Comparison of ENCODE assay signal across 8 cellular contexts in the genomic region with DNA sequence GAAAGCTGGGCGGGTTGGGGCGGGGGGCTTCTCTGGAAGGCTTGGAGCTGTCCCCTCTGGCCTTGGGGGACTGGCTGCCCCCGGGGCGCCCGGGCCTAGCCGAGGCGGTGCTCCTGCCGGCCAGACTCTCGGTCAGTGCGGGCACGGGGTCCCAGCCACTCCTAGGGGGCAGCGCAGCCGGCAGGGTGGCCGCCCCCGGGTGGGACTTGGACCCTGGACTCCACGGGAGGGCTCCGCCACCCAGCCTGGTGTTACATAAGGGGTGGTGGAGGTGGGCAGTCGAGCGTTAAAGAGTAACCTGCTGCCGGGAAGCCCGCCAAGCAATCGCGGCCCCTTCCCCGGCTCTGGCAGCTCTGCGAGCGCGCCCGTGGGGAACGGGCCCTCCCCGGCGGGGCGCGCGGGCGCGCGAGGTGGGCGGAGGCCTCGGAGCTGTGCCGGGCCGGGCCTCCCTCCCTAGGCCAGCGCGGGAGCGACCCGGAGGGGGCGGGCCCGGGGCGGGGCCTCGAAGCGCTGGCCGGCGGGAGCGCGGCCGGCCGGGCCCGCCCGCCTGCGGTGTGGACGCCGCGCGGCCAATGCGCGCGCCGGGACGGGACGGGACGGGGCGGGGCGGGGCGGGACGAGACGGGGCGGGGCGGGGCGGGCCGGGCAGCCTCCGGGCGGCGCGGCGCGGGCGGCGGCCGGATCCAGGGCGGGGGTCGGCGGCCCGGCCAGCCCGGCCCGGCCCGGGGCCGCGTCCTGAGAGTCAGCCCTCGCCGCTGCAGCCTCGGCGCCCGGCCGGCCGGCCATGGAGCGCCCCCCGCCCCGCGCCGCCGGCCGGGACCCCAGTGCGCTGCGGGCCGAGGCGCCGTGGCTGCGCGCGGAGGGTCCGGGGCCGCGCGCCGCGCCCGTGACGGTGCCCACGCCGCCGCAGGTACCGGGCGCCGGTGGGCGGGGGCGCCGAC. TPM values are rescaled to one million over a fixed set of nuclear protein-coding genes. Genes with fewer than 3 reads are reported as not detected.
DNase-seq lines count a peak whose midpoint lies in the region; ATAC-seq and TF ChIP-seq lines count a peak whose summit lies in the region.

Gene SLC2A4RG, plus strand, starts transcription at position 648 of the 941 bp plus-strand sequence. Its CDS starts 137 bp downstream, at position 785.

- CTCF ChIA-PET in Panc1 (lab: Charles Lee), result interaction anchor here (0.6 kb wide), 1 partner anchor 1200 kb away, joined by 4 read pairs; no protein-coding TSS in a partner anchor

- peaks cover 3% of the 10 kb centered on the region; the same call in 1 of the 2 replicates for H3K27me3 ChIP-seq in BE2C
- H3K27me3 ChIP-seq in Panc1 (ENCODE audit: control insufficient read depth, insufficient read depth, low read length), result no peaks in the 10 kb centered on the region
- no peaks in the 10 kb centered on the region for H3K27me3 ChIP-seq in thoracic aorta (replicated peaks; ENCODE audit: insufficient read depth)

- H3K4me3 ChIP-seq in BE2C (ENCODE audit: low read depth, low read length), result peak within 1 kb of the TSS; percentile 72
- H3K4me3 ChIP-seq in Panc1 (ENCODE audit: low read depth in 2 of 2, low read length in 2 of 2), result peak within 1 kb of the TSS; percentile 63 to 66
- H3K4me3 ChIP-seq in thoracic aorta, result peak within 1 kb of the TSS; percentile 89

- H3K9me3 ChIP-seq in BE2C (no peaks in the 10 kb centered on the region), Panc1 (ENCODE audit: control insufficient read depth, insufficient read depth, low read depth, low read length) (no peaks in the 10 kb centered on the region), thoracic aorta (no peaks in the 10 kb centered on the region)

- in situ Hi-C loops in Panc1 (cut with HindIII; ENCODE audit: low pct_unique_long_range_greater_than_20kb, low sequenced_read_pairs), result no loop called here

- no peak for TF ChIP-seq CTCF in BE2C (IDR thresholded peaks at IDR 0.05; ENCODE audit: low read depth, low read length)
- TF ChIP-seq CTCF in Panc1 (IDR thresholded peaks at IDR 0.05), result no peak
- no peak for TF ChIP-seq CTCF in thoracic aorta (IDR thresholded peaks at IDR 0.05)

- H3K4me1 ChIP-seq in BE2C, result peaks cover 3% of the 10 kb centered on the region
- H3K4me1 ChIP-seq in Panc1 (ENCODE audit: control insufficient read depth, insufficient read depth, low read length), result peaks cover 45% of the 10 kb centered on the region
- peaks cover 17 to 24% of the 10 kb centered on the region in 2 donors for H3K4me1 ChIP-seq in thoracic aorta (ENCODE audit: control insufficient read depth in 1 of 2, low read depth in 2 of 2)

- peak; percentile 55 for ATAC-seq in GM19025 (IDR thresholded peaks at IDR 0.05; ENCODE audit: low read depth, unreplicated experiment)
- peak; percentile 77 for ATAC-seq in Panc1
- peak; percentile 56 for ATAC-seq in thoracic aorta (ENCODE audit: insufficient number of reproducible peaks, low FRiP score, low read depth)

- H3K27ac ChIP-seq in Panc1 (ENCODE audit: low read length) (peak within 1 kb of the TSS; percentile 77), thoracic aorta (peak within 1 kb of the TSS; percentile 81 to 89)

- no TSS peak for BruUV-seq in Panc1 (replicated peaks; lab: Mats Ljungman, UMichigan)

- intact Hi-C loops in Panc1 (cut with micrococcal nuclease; ENCODE audit: unreplicated experiment), result no loop called here

- H3K36me3 ChIP-seq in BE2C, result peaks cover 26% of the 10 kb centered on the region
- no peaks in the 10 kb centered on the region; the same call in 1 of the 2 replicates for H3K36me3 ChIP-seq in Panc1 (ENCODE audit: control insufficient read depth, insufficient read depth, low read length)
- peaks cover 40% of the 10 kb centered on the region for H3K36me3 ChIP-seq in thoracic aorta

- POLR2A ChIA-PET in Panc1 (lab: Charles Lee), result no interaction called here

- DNase-seq in BE2C (peak; percentile 85), HK-2 (ENCODE audit: unreplicated experiment) (peak; percentile 75), Panc1 (ENCODE audit: low read depth, low spot score) (no peak), fibroblast of peridontal ligament (ENCODE audit: extremely low read depth) (peak; percentile 58), myocyte (ENCODE audit: low read depth) (peak; percentile 81), thoracic aorta (ENCODE audit: low spot score) (no peak)
- DNase-seq in activated effector memory CD4-positive, alpha-beta T cell treated with Interleukin-2 at 50 U/mL for 16 hours, result peak; percentile 57

RNA-seq across cellular contexts. Expression of gene SLC2A4RG, which starts in this region (rescaled TPM):
- polyA plus RNA-seq in BE2C (2012; ENCODE audit: insufficient read depth, insufficient read length, low read depth), result 89.5 TPM
- total RNA-seq in Panc1 (2021; ENCODE audit: unreplicated experiment) (166 TPM), myocyte (96.8 and 104 TPM in 2 replicates), thoracic aorta (100 to 1,000 TPM in 1 of 2 donors, 10 to 100 TPM in 1; 36.2 to 103 TPM)
- polyA plus RNA-seq in Panc1 (2012; ENCODE audit: insufficient read length), result 299 TPM
- polyA plus RNA-seq in myocyte (2012), result 112 TPM

Comparison
In these comparisons a context has a peak if more than half of its experiments do, and no peak if none do; other contexts are left out.
1. DNase-seq: peak in BE2C (single experiment), HK-2 (single experiment), activated effector memory CD4-positive, alpha-beta T cell treated with Interleukin-2 at 50 U/mL for 16 hours (single experiment), fibroblast of peridontal ligament (single experiment) and myocyte (single experiment); none in Panc1 (single experiment) and thoracic aorta (single experiment).
2. Peak in every context shown above with its lines, with median percentiles within 50 percentile points of each other: H3K4me3 ChIP-seq and ATAC-seq.